In the genomic region with DNA sequence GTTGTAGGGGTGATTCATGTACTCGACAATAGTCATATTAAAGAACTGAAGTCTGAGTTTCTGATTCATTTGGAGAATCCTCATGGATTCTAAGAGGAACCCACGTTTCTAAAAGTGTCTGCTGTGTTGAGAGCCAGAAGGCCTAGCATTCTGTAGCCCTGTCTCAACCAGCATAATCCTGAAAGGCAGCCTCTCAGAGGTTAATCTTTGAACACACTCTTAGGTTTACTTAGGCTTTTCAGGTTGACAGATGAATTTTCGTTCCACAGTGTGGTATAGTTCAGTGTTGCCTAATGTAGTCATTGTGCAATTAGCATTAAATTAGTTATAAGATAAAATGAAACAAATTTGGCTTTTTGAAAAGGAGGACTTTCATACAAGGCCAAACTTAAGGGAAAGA, we compare ENCODE assay signal across 28 cellular contexts. TPM values are rescaled to one million over a fixed set of nuclear protein-coding genes. Genes with fewer than 3 reads are reported as not detected.
"Had no signal": no experiment of that assay in that cellular context is flagged by ENCODE, and none has a peak within 500 bp of the region (broad histone marks: within the 10 kb centered on the region; RNA-seq: fewer than 3 reads in every experiment).

No MANE protein-coding gene starts in this region.

- H3K4me3 Mint-ChIP-seq: activated CD8-positive, alpha-beta T cell treated with anti-CD3 and anti-CD28 coated beads for 36 hours; activated naive CD8-positive, alpha-beta T cell treated with anti-CD3 and anti-CD28 coated beads, Interleukin-2, amount 10 ng/mL, durations not matched to agents 7 days and 5 days; activated T-cell treated with anti-CD3 and anti-CD28 coated beads, Interleukin-2, amount 50 U/mL, for 72 hours had no signal

- ATAC-seq: activated CD4-positive, CD25-positive, alpha-beta regulatory T cell treated with anti-CD3 and anti-CD28 coated beads, Interleukin-2, amount 50 U/mL, for 24 hours; activated CD8-positive, alpha-beta T cell treated with anti-CD3 and anti-CD28 coated beads for 36 hours; activated T-cell treated with anti-CD3 and anti-CD28 coated beads, Interleukin-2, amount 50 U/mL, for 72 hours had no signal

- H3K36me3 Mint-ChIP-seq: activated naive CD8-positive, alpha-beta T cell treated with anti-CD3 and anti-CD28 coated beads, Interleukin-2, amount 10 ng/mL, durations not matched to agents 7 days and 5 days had no signal

- H3K27ac Mint-ChIP-seq: activated CD8-positive, alpha-beta T cell treated with anti-CD3 and anti-CD28 coated beads for 36 hours; activated naive CD8-positive, alpha-beta T cell treated with anti-CD3 and anti-CD28 coated beads, Interleukin-2, amount 10 ng/mL, durations not matched to agents 7 days and 5 days; activated T-cell treated with anti-CD3 and anti-CD28 coated beads, Interleukin-2, amount 50 U/mL, for 72 hours; activated T-helper 2 cell treated with anti-CD3 and anti-CD28 coated beads, Interferon-gamma antibody, Interleukin-2, Interleukin-4, amounts not matched to agents 10 μg/mL and 5 μg/mL and 100 μg/mL, durations not matched to agents 14 hours and 24 hours and 36 hours had no signal

- H3K4me1 ChIP-seq: adrenal gland, Peyer's patch, SJCRH30 had no signal

- H3K9me3 Mint-ChIP-seq: activated CD8-positive, alpha-beta T cell treated with anti-CD3 and anti-CD28 coated beads for 36 hours; activated naive CD8-positive, alpha-beta T cell treated with anti-CD3 and anti-CD28 coated beads, Interleukin-2, amount 10 ng/mL, durations not matched to agents 7 days and 5 days; activated T-cell treated with anti-CD3 and anti-CD28 coated beads, Interleukin-2, amount 50 U/mL, for 72 hours; activated T-helper 2 cell treated with anti-CD3 and anti-CD28 coated beads, Interferon-gamma antibody, Interleukin-2, Interleukin-4, amounts not matched to agents 10 μg/mL and 5 μg/mL and 100 μg/mL, durations not matched to agents 14 hours and 24 hours and 36 hours had no signal

- DNase-seq: activated CD4-positive, alpha-beta T cell treated with anti-CD3 and anti-CD28 coated beads for 4 hours; activated CD8-positive, alpha-beta memory T cell treated with anti-CD3 and anti-CD28 coated beads, Interleukin-2, amount 50 U/mL, for 4 hours; activated CD8-positive, alpha-beta T cell treated with anti-CD3 and anti-CD28 coated beads for 36 hours; activated naive CD4-positive, alpha-beta T cell treated with anti-CD3 and anti-CD28 coated beads, Interleukin-2, amount 50 U/mL, for 16 hours; activated naive CD8-positive, alpha-beta T cell treated with anti-CD3 and anti-CD28 coated beads, Interleukin-2, amount 10 ng/mL, durations not matched to agents 7 days and 5 days; activated T-cell treated with anti-CD3 and anti-CD28 coated beads, Interleukin-2, amount 50 U/mL, for 72 hours; adrenal gland; anterior cingulate cortex; cerebellar nuclear complex; Karpas-422; MM.1S; NCI-H1048; NCI-H1417; NCI-H2029; NCI-H2107; NCI-H345; NCI-H510A; NCI-H526 treated with DMSO at 0.1 percent for 48 hours; Peyer's patch; Right ventricle myocardium superior; SJCRH30; SK-N-SH; T-helper 1 cell had no signal

- H3K4me1 Mint-ChIP-seq: activated naive CD8-positive, alpha-beta T cell treated with anti-CD3 and anti-CD28 coated beads, Interleukin-2, amount 10 ng/mL, durations not matched to agents 7 days and 5 days had no signal

- H3K4me2 ChIP-seq: SK-N-SH had no signal

- H3K9me3 ChIP-seq: adrenal gland, Peyer's patch, SJCRH30, SK-N-SH had no signal

- H3K4me3 ChIP-seq: adrenal gland, Peyer's patch, SJCRH30 had no signal

- H3K27ac ChIP-seq: adrenal gland, Peyer's patch, RWPE1, SJCRH30, VCaP had no signal

- H3K9ac ChIP-seq: SK-N-SH had no signal

- H3K27me3 ChIP-seq: adrenal gland, Peyer's patch had no signal

- H3K36me3 ChIP-seq: adrenal gland, Peyer's patch, SJCRH30 had no signal

RNA-seq across cellular contexts. Expression of gene AGBL1, which starts 41.9 kb away (rescaled TPM):
- total RNA-seq: activated CD8-positive, alpha-beta T cell treated with anti-CD3 and anti-CD28 coated beads for 36 hours; activated naive CD8-positive, alpha-beta T cell treated with anti-CD3 and anti-CD28 coated beads, Interleukin-2, amount 10 ng/mL, durations not matched to agents 7 days and 5 days; Right ventricle myocardium superior; SJCRH30; T-helper 2 cell treated with Interferon-gamma antibody and Interleukin-4, amounts not matched to agents 100 ng/mL and 5 ng/mL, for 36 hours had no signal
- polyA plus RNA-seq: SK-N-SH had no signal
